ENCODE assay signal across 1 cellular context in the genomic region with DNA sequence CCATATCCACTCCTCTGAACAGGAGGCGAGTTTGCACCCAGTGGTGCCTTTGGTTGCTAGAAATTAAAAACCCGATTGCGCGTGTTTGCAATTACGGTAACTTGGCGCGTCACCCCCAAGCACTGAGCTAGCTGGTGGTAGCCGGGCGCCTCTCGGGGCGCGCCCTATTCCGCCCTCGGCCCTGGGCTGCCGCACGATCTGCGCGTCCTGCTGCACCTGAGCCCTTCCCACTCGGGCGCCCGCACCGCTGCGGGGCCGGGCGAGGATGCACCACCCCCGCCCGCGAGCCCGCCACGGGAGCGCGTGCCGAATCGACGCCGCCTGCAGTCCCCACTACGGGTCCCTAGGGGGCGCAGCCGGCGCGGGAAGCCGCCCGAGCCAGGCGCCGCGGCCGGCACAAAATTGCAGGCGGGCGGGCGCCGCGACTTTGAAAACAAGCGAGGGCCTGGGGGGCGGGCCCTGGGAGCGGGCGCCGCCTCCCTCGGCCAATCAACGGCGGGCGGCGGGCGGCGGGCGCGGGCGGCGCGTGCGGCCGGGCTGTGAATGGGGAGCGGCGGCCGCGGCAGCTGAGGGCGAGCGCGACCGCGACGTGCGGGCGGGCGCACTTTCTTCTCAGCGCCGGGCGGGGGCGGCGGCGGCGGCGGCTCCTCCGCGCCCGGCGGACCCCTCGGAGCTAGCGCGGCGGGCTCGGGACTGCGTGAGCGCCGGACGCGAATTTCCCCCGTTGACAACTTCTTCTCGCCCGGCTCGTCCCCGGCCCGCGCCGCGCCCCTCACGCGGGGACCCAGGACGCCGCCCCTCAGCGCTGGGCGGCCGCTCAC.
TF ChIP-seq lines count a peak whose summit lies in the region.

A gene with protein sequence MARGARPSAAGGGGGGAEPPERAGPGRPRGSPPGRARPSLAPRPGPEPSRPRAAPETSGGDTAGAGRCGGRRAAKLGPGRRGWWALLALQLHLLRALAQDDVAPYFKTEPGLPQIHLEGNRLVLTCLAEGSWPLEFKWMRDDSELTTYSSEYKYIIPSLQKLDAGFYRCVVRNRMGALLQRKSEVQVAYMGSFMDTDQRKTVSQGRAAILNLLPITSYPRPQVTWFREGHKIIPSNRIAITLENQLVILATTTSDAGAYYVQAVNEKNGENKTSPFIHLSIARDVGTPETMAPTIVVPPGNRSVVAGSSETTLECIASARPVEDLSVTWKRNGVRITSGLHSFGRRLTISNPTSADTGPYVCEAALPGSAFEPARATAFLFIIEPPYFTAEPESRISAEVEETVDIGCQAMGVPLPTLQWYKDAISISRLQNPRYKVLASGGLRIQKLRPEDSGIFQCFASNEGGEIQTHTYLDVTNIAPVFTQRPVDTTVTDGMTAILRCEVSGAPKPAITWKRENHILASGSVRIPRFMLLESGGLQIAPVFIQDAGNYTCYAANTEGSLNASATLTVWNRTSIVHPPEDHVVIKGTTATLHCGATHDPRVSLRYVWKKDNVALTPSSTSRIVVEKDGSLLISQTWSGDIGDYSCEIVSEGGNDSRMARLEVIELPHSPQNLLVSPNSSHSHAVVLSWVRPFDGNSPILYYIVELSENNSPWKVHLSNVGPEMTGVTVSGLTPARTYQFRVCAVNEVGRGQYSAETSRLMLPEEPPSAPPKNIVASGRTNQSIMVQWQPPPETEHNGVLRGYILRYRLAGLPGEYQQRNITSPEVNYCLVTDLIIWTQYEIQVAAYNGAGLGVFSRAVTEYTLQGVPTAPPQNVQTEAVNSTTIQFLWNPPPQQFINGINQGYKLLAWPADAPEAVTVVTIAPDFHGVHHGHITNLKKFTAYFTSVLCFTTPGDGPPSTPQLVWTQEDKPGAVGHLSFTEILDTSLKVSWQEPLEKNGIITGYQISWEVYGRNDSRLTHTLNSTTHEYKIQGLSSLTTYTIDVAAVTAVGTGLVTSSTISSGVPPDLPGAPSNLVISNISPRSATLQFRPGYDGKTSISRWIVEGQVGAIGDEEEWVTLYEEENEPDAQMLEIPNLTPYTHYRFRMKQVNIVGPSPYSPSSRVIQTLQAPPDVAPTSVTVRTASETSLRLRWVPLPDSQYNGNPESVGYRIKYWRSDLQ (N-terminal part only) (plus strand): TSS at position 602 of the 821 bp plus-strand sequence. CDS start 335 bp downstream, outside the sequence.

TF ChIP-seq in GM12878, 131 proteins besides CTCF, POLR2A, EP300 and RAD21 (continued from another document and continues in another):
- TF ChIP-seq, protein P1, sequence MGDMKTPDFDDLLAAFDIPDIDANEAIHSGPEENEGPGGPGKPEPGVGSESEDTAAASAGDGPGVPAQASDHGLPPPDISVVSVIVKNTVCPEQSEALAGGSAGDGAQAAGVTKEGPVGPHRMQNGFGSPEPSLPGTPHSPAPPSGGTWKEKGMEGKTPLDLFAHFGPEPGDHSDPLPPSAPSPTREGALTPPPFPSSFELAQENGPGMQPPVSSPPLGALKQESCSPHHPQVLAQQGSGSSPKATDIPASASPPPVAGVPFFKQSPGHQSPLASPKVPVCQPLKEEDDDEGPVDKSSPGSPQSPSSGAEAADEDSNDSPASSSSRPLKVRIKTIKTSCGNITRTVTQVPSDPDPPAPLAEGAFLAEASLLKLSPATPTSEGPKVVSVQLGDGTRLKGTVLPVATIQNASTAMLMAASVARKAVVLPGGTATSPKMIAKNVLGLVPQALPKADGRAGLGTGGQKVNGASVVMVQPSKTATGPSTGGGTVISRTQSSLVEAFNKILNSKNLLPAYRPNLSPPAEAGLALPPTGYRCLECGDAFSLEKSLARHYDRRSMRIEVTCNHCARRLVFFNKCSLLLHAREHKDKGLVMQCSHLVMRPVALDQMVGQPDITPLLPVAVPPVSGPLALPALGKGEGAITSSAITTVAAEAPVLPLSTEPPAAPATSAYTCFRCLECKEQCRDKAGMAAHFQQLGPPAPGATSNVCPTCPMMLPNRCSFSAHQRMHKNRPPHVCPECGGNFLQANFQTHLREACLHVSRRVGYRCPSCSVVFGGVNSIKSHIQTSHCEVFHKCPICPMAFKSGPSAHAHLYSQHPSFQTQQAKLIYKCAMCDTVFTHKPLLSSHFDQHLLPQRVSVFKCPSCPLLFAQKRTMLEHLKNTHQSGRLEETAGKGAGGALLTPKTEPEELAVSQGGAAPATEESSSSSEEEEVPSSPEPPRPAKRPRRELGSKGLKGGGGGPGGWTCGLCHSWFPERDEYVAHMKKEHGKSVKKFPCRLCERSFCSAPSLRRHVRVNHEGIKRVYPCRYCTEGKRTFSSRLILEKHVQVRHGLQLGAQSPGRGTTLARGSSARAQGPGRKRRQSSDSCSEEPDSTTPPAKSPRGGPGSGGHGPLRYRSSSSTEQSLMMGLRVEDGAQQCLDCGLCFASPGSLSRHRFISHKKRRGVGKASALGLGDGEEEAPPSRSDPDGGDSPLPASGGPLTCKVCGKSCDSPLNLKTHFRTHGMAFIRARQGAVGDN (IDR thresholded peaks at IDR 0.05) = 0 out of 2 replicates have a peak, but pooled peaks have one; percentile 38
- TF ChIP-seq RBBP5 (conservative IDR thresholded peaks at IDR 0.05) (no peak), JUND (IDR thresholded peaks at IDR 0.05; ENCODE audit: low read depth, low read length) (no peak), KLF5 (IDR thresholded peaks at IDR 0.05; ENCODE audit: partially characterized antibody) (no peak), SIX5 (IDR thresholded peaks at IDR 0.05; ENCODE audit: low read depth, low read length, severe bottlenecking) (no peak), ZNF622 (IDR thresholded peaks at IDR 0.05) (no peak), ZSCAN29 (IDR thresholded peaks at IDR 0.05) (no peak), DPF2 (IDR thresholded peaks at IDR 0.05) (0 out of 2 replicates have a peak, but pooled peaks have one; percentile 22), CHD4 (IDR thresholded peaks at IDR 0.05) (no peak), RB1 (IDR thresholded peaks at IDR 0.05; ENCODE audit: borderline replicate concordance) (peak; percentile 68; the same call in 1 of the 2 replicates), IKZF2 (IDR thresholded peaks at IDR 0.05) (no peak), SMC3 (IDR thresholded peaks at IDR 0.05; ENCODE audit: borderline replicate concordance, low read length) (no peak), RAD51 (IDR thresholded peaks at IDR 0.05) (no peak), NRF1 (conservative IDR thresholded peaks at IDR 0.05; ENCODE audit: low read depth, low read length) (no peak), NFYA (IDR thresholded peaks at IDR 0.05; ENCODE audit: borderline replicate concordance, low read depth, low read length) (no peak), IKZF1 (conservative IDR thresholded peaks at IDR 0.05) (peak; percentile 54; the same call in 1 of the 2 replicates), EZH2 (IDR thresholded peaks at IDR 0.05; ENCODE audit: borderline replicate concordance, control insufficient read depth, low read depth, low read length) (no peak), PML (IDR thresholded peaks at IDR 0.05; ENCODE audit: low read length) (no peak), TCF12 (IDR thresholded peaks at IDR 0.05; ENCODE audit: low read depth, low read length) (0 out of 2 replicates have a peak, but pooled peaks have one; percentile 9), IRF4 (IDR thresholded peaks at IDR 0.05; ENCODE audit: low read depth, low read length) (no peak), GATAD2B (conservative IDR thresholded peaks at IDR 0.05; ENCODE audit: low read depth) (0 out of 2 replicates have a peak, but pooled peaks have one; percentile 49), SRF (IDR thresholded peaks at IDR 0.05; ENCODE audit: low read depth in 2 of 2, low read length in 2 of 2) (no peak; a peak in 1 of 4 replicates), RFX5 (IDR thresholded peaks at IDR 0.05; ENCODE audit: low read depth, low read length) (no peak), NFIC (IDR thresholded peaks at IDR 0.05; ENCODE audit: low read depth, low read length) (no peak), STAT3 (IDR thresholded peaks at IDR 0.05; ENCODE audit: low read depth, low read length) (no peak), SP1 (IDR thresholded peaks at IDR 0.05; ENCODE audit: low read depth, low read length) (no peak), EGR1 (IDR thresholded peaks at IDR 0.05; ENCODE audit: borderline replicate concordance in 1 of 2, low read depth in 2 of 2, low read length in 2 of 2) (peak in 1 of 2 experiments; percentile 43; a peak in 1 of 3 replicates), ZNF24 (IDR thresholded peaks at IDR 0.05) (no peak)
- TF ChIP-seq, protein P2, sequence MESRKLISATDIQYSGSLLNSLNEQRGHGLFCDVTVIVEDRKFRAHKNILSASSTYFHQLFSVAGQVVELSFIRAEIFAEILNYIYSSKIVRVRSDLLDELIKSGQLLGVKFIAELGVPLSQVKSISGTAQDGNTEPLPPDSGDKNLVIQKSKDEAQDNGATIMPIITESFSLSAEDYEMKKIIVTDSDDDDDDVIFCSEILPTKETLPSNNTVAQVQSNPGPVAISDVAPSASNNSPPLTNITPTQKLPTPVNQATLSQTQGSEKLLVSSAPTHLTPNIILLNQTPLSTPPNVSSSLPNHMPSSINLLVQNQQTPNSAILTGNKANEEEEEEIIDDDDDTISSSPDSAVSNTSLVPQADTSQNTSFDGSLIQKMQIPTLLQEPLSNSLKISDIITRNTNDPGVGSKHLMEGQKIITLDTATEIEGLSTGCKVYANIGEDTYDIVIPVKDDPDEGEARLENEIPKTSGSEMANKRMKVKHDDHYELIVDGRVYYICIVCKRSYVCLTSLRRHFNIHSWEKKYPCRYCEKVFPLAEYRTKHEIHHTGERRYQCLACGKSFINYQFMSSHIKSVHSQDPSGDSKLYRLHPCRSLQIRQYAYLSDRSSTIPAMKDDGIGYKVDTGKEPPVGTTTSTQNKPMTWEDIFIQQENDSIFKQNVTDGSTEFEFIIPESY (IDR thresholded peaks at IDR 0.05) = no peak
- TF ChIP-seq, protein P3, sequence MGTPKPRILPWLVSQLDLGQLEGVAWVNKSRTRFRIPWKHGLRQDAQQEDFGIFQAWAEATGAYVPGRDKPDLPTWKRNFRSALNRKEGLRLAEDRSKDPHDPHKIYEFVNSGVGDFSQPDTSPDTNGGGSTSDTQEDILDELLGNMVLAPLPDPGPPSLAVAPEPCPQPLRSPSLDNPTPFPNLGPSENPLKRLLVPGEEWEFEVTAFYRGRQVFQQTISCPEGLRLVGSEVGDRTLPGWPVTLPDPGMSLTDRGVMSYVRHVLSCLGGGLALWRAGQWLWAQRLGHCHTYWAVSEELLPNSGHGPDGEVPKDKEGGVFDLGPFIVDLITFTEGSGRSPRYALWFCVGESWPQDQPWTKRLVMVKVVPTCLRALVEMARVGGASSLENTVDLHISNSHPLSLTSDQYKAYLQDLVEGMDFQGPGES (IDR thresholded peaks at IDR 0.05) = no peak
- TF ChIP-seq, protein P4, sequence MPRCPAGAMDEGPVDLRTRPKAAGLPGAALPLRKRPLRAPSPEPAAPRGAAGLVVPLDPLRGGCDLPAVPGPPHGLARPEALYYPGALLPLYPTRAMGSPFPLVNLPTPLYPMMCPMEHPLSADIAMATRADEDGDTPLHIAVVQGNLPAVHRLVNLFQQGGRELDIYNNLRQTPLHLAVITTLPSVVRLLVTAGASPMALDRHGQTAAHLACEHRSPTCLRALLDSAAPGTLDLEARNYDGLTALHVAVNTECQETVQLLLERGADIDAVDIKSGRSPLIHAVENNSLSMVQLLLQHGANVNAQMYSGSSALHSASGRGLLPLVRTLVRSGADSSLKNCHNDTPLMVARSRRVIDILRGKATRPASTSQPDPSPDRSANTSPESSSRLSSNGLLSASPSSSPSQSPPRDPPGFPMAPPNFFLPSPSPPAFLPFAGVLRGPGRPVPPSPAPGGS (IDR thresholded peaks at IDR 0.05; ENCODE audit: borderline replicate concordance, insufficient read depth, low read depth, low read length, poor library complexity, severe bottlenecking) = no peak
- TF ChIP-seq, protein P5, sequence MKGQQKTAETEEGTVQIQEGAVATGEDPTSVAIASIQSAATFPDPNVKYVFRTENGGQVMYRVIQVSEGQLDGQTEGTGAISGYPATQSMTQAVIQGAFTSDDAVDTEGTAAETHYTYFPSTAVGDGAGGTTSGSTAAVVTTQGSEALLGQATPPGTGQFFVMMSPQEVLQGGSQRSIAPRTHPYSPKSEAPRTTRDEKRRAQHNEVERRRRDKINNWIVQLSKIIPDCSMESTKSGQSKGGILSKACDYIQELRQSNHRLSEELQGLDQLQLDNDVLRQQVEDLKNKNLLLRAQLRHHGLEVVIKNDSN (IDR thresholded peaks at IDR 0.05; ENCODE audit: borderline replicate concordance, extremely low read length, insufficient read depth, low read depth, low read length) = no peak
- TF ChIP-seq, protein P6, sequence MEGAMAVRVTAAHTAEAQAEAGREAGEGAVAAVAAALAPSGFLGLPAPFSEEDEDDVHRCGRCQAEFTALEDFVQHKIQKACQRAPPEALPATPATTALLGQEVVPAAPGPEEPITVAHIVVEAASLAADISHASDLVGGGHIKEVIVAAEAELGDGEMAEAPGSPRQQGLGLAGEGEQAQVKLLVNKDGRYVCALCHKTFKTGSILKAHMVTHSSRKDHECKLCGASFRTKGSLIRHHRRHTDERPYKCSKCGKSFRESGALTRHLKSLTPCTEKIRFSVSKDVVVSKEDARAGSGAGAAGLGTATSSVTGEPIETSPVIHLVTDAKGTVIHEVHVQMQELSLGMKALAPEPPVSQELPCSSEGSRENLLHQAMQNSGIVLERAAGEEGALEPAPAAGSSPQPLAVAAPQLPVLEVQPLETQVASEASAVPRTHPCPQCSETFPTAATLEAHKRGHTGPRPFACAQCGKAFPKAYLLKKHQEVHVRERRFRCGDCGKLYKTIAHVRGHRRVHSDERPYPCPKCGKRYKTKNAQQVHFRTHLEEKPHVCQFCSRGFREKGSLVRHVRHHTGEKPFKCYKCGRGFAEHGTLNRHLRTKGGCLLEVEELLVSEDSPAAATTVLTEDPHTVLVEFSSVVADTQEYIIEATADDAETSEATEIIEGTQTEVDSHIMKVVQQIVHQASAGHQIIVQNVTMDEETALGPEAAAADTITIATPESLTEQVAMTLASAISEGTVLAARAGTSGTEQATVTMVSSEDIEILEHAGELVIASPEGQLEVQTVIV (IDR thresholded peaks at IDR 0.05; ENCODE audit: borderline replicate concordance, partially characterized antibody) = no peak
- TF ChIP-seq, protein P7, sequence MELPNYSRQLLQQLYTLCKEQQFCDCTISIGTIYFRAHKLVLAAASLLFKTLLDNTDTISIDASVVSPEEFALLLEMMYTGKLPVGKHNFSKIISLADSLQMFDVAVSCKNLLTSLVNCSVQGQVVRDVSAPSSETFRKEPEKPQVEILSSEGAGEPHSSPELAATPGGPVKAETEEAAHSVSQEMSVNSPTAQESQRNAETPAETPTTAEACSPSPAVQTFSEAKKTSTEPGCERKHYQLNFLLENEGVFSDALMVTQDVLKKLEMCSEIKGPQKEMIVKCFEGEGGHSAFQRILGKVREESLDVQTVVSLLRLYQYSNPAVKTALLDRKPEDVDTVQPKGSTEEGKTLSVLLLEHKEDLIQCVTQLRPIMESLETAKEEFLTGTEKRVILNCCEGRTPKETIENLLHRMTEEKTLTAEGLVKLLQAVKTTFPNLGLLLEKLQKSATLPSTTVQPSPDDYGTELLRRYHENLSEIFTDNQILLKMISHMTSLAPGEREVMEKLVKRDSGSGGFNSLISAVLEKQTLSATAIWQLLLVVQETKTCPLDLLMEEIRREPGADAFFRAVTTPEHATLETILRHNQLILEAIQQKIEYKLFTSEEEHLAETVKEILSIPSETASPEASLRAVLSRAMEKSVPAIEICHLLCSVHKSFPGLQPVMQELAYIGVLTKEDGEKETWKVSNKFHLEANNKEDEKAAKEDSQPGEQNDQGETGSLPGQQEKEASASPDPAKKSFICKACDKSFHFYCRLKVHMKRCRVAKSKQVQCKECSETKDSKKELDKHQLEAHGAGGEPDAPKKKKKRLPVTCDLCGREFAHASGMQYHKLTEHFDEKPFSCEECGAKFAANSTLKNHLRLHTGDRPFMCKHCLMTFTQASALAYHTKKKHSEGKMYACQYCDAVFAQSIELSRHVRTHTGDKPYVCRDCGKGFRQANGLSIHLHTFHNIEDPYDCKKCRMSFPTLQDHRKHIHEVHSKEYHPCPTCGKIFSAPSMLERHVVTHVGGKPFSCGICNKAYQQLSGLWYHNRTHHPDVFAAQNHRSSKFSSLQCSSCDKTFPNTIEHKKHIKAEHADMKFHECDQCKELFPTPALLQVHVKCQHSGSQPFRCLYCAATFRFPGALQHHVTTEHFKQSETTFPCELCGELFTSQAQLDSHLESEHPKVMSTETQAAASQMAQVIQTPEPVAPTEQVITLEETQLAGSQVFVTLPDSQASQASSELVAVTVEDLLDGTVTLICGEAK (IDR thresholded peaks at IDR 0.05; ENCODE audit: borderline replicate concordance) = no peak
